ENCODE assay signal across 12 cellular contexts in the genomic region with DNA sequence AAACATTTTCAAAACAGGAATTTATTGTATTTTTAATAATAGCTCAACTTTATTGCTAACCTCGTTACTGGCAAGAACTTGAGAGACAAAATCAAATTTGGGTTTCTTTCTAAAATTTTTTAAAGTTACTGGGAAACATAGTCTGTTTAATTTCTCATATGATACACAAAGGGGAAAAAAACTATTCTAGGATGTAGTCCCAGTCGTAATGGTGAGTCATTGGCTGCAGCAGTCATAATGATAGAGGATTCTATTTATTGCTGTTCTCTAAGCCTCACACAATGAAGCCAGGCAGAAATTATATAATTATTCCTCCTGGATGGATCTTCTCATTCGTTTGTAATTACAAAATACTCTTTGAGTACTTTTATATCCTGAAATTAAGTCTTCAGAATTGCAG.
DNase-seq lines count a peak whose midpoint lies in the region; ATAC-seq and TF ChIP-seq lines count a peak whose summit lies in the region.
"Had no signal": no experiment of that assay in that cellular context is flagged by ENCODE, and none has a peak within 500 bp of the region (broad histone marks: within the 10 kb centered on the region; RNA-seq: fewer than 3 reads in every experiment).

No MANE protein-coding gene starts in this region.

- 48 to 55% methylated on average over 3 of the region's 3 CpGs for WGBS in sigmoid colon, 2 donors

- no peak for TF ChIP-seq POLR2A in sigmoid colon (IDR thresholded peaks at IDR 0.05)

- H3K4me1 Mint-ChIP-seq in CD8-positive, alpha-beta memory T cell = peaks cover 5% of the 10 kb centered on the region in 3 donors
- H3K4me1 Mint-ChIP-seq in progenitor cell of endocrine pancreas (ENCODE audit: low read depth) = peaks cover 12% of the 10 kb centered on the region

- H3K27ac ChIP-seq in RWPE2 (ENCODE audit: poor library complexity, severe bottlenecking) (no peak overlapping the region), sigmoid colon (peak overlapping the region in 3 of 4 donors; percentile 43 to 78 (median 52))
- H3K27ac ChIP-seq in CD8-positive, alpha-beta memory T cell (ENCODE audit: low read depth, low read length) = no peak overlapping the region

- peaks cover 0 to 9% (median 0%) of the 10 kb centered on the region in 3 donors for H3K36me3 Mint-ChIP-seq in CD8-positive, alpha-beta memory T cell
- peaks cover 4% of the 10 kb centered on the region for H3K36me3 Mint-ChIP-seq in progenitor cell of endocrine pancreas (ENCODE audit: insufficient read depth)

- TF ChIP-seq EP300 in sigmoid colon (IDR thresholded peaks at IDR 0.05) = peak in 1 of 4 donors; percentile 22

- DNase-seq in GM03348 (ENCODE audit: low spot score) (peak; percentile 79), RWPE2 (ENCODE audit: low spot score) (no peak), fibroblast of pulmonary artery (ENCODE audit: low read depth) (peak; percentile 68), sigmoid colon (no peak), progenitor cell of endocrine pancreas (ENCODE audit: low spot score, unreplicated experiment) (no peak)
- DNase-seq in CD8-positive, alpha-beta memory T cell = no peak
- DNase-seq: activated effector memory CD4-positive, alpha-beta T cell treated with Interleukin-2 at 50 U/mL for 16 hours; effector memory CD4-positive, alpha-beta T cell; Karpas-422; kidney had no signal

- H3K27me3 ChIP-seq in RWPE2 (ENCODE audit: insufficient read depth, poor library complexity, severe bottlenecking) (no peaks in the 10 kb centered on the region), sigmoid colon (no peaks in the 10 kb centered on the region)
- H3K27me3 ChIP-seq in CD8-positive, alpha-beta memory T cell (ENCODE audit: insufficient read depth, low read length, poor library complexity, severe bottlenecking) = no peaks in the 10 kb centered on the region

- H3K36me3 ChIP-seq in RWPE2 (ENCODE audit: low read depth) (no peaks in the 10 kb centered on the region), sigmoid colon (no peaks in the 10 kb centered on the region)
- no peaks in the 10 kb centered on the region for H3K36me3 ChIP-seq in CD8-positive, alpha-beta memory T cell (ENCODE audit: insufficient read depth, low read length)

- H3K4me3 ChIP-seq in RWPE2 (ENCODE audit: severe bottlenecking) = no peak overlapping the region
- no peak overlapping the region for H3K4me3 ChIP-seq in fibroblast of pulmonary artery (replicated peaks; ENCODE audit: low read depth, low read length)
- H3K4me3 ChIP-seq in sigmoid colon = no peak overlapping the region
- H3K4me3 ChIP-seq in CD8-positive, alpha-beta memory T cell (ENCODE audit: low read length) = no peak overlapping the region

- H3K4me1 ChIP-seq in RWPE2 (ENCODE audit: insufficient read depth, poor library complexity, severe bottlenecking) (no peaks in the 10 kb centered on the region), sigmoid colon (peaks cover 0 to 27% (median 13%) of the 10 kb centered on the region in 4 donors)
- no peaks in the 10 kb centered on the region for H3K4me1 ChIP-seq in CD8-positive, alpha-beta memory T cell (ENCODE audit: insufficient read depth, low read length)

- peaks cover 0 to 3% (median 1%) of the 10 kb centered on the region in 5 donors for H3K9me3 Mint-ChIP-seq in CD8-positive, alpha-beta memory T cell
- H3K9me3 Mint-ChIP-seq in progenitor cell of endocrine pancreas (ENCODE audit: low read depth) = peaks cover 23% of the 10 kb centered on the region

- intact Hi-C loops in sigmoid colon (cut with DNase I) = no loop called here

- no peak for TF ChIP-seq CTCF in RWPE2 (IDR thresholded peaks at IDR 0.05; ENCODE audit: poor library complexity, severe bottlenecking)
- no peak for TF ChIP-seq CTCF in fibroblast of pulmonary artery (IDR thresholded peaks at IDR 0.05; ENCODE audit: low read length, missing control alignments)
- no peak for TF ChIP-seq CTCF in sigmoid colon (IDR thresholded peaks at IDR 0.05)
- no peak for TF ChIP-seq CTCF in progenitor cell of endocrine pancreas (IDR thresholded peaks at IDR 0.05; ENCODE audit: unreplicated experiment)

- H3K4me3 Mint-ChIP-seq in CD8-positive, alpha-beta memory T cell = no peak overlapping the region
- H3K4me3 Mint-ChIP-seq in progenitor cell of endocrine pancreas (ENCODE audit: low read depth) = no peak overlapping the region

- ATAC-seq in RWPE2 (ENCODE audit: low read depth) (peak; percentile 45; the same call in 1 of the 3 replicates), HG03135 (IDR thresholded peaks at IDR 0.05; ENCODE audit: unreplicated experiment) (no peak), GM21367 (IDR thresholded peaks at IDR 0.05; ENCODE audit: unreplicated experiment) (no peak)

- no peak overlapping the region for H3K27ac Mint-ChIP-seq in CD8-positive, alpha-beta memory T cell
- H3K27ac Mint-ChIP-seq in progenitor cell of endocrine pancreas = no peak overlapping the region

- peaks cover 8 to 31% of the 10 kb centered on the region in 2 donors for H3K27me3 Mint-ChIP-seq in CD8-positive, alpha-beta memory T cell
- no peaks in the 10 kb centered on the region for H3K27me3 Mint-ChIP-seq in progenitor cell of endocrine pancreas

- CTCF ChIA-PET in CD8-positive, alpha-beta memory T cell (lab: Charles Lee) = no interaction called here

- POLR2A ChIA-PET in CD8-positive, alpha-beta memory T cell (lab: Charles Lee) = no interaction called here

- H3K9me3 ChIP-seq in RWPE2 (ENCODE audit: severe bottlenecking) = no peaks in the 10 kb centered on the region
- H3K9me3 ChIP-seq in sigmoid colon = no peaks in the 10 kb centered on the region
- H3K9me3 ChIP-seq in CD8-positive, alpha-beta memory T cell (ENCODE audit: low read length) = no peaks in the 10 kb centered on the region

Comparison
In these comparisons a context has a peak if more than half of its experiments do, and no peak if none do; other contexts are left out.
1. DNase-seq: peak in GM03348 (single experiment) and fibroblast of pulmonary artery (single experiment); none in RWPE2 (single experiment), sigmoid colon (single experiment), CD8-positive, alpha-beta memory T cell (0 of 5) and progenitor cell of endocrine pancreas (single experiment).
2. H3K27ac ChIP-seq: peak in sigmoid colon (3 of 4); none in RWPE2 (single experiment) and CD8-positive, alpha-beta memory T cell (single experiment).